ENCODE assay signal across 9 cellular contexts in genomic region chr6:43276180-43277082, GRCh38. TPM values are rescaled to one million over a fixed set of nuclear protein-coding genes. Genes with fewer than 3 reads are reported as not detected.
A peak's percentile ranks its signal among the peaks of the same experiment; 100 is the strongest.
DNase-seq lines count a peak whose midpoint lies in the region; ATAC-seq and TF ChIP-seq lines count a peak whose summit lies in the region.
"Had no signal": no experiment of that assay in that cellular context is flagged by ENCODE, and none has a peak within 500 bp of the region (broad histone marks: within the 10 kb centered on the region; RNA-seq: fewer than 3 reads in every experiment).

No MANE protein-coding gene starts in this region.

- H3K4me2 ChIP-seq in osteoblast (ENCODE audit: insufficient read depth, low read length): no peak overlapping the region

- H3K4me3 ChIP-seq in ectodermal cell (ENCODE audit: insufficient read depth, low read depth, low read length) (peak overlapping the region; percentile 39), osteoblast (ENCODE audit: insufficient read depth, low read length) (no peak overlapping the region)

- 34 to 37% methylated on average over 49 of the region's 49 CpGs for WGBS in ectodermal cell, 2 experiments

- peak overlapping the region; percentile 9 for H3K27ac Mint-ChIP-seq in T-helper 2 cell treated with Interferon-gamma antibody and Interleukin-4, amounts not matched to agents 5 μg/mL and 100 μg/mL, for 36 hours

- H4K20me1 ChIP-seq in osteoblast (ENCODE audit: insufficient read depth, low read length): no peaks in the 10 kb centered on the region

- no peak overlapping the region for H2AFZ ChIP-seq in osteoblast (ENCODE audit: low read length)

- H3K4me3 Mint-ChIP-seq in T-helper 2 cell treated with Interferon-gamma antibody and Interleukin-4, amounts not matched to agents 5 μg/mL and 100 μg/mL, for 36 hours: peak overlapping the region; percentile 66

- H3K27me3 ChIP-seq in ectodermal cell (ENCODE audit: control insufficient read depth, insufficient read depth, low read length, poor library complexity, severe bottlenecking) (peaks cover 33% of the 10 kb centered on the region), osteoblast (ENCODE audit: insufficient read depth, low read length) (peaks cover 19% of the 10 kb centered on the region)

- H3K36me3 ChIP-seq in ES-I3 (ENCODE audit: insufficient read depth, low read length) (no peaks in the 10 kb centered on the region), ectodermal cell (ENCODE audit: control insufficient read depth, insufficient read depth, low read length) (no peaks in the 10 kb centered on the region), osteoblast (ENCODE audit: insufficient read depth, low read length) (no peaks in the 10 kb centered on the region)

- H3K4me1 ChIP-seq in ES-I3 (ENCODE audit: insufficient read depth, low read length) (peaks cover 23% of the 10 kb centered on the region), ectodermal cell (ENCODE audit: control insufficient read depth, insufficient read depth, low read length) (peaks cover 30% of the 10 kb centered on the region), osteoblast (ENCODE audit: insufficient read depth, low read length) (peaks cover 17% of the 10 kb centered on the region)

- H3K9me3 Mint-ChIP-seq in T-helper 2 cell treated with Interferon-gamma antibody and Interleukin-4, amounts not matched to agents 5 μg/mL and 100 μg/mL, for 36 hours: no peaks in the 10 kb centered on the region

- no peak for DNase-seq in T-helper 2 cell treated with Interferon-gamma antibody and Interleukin-4, amounts not matched to agents 5 μg/mL and 100 μg/mL, for 36 hours (ENCODE audit: low spot score)
- peak; percentile 90 for DNase-seq in osteoblast (ENCODE audit: insufficient read length, low spot score, missing footprints)
- DNase-seq in SW 1271 (lab: John Stamatoyannopoulos, UW): no peak

- H3K27ac ChIP-seq in ectodermal cell (ENCODE audit: insufficient read depth, low read depth, low read length, poor library complexity, severe bottlenecking): no peak overlapping the region
- no peak overlapping the region for H3K27ac ChIP-seq in osteoblast (ENCODE audit: low read depth, low read length)

- no peaks in the 10 kb centered on the region for H3K79me2 ChIP-seq in osteoblast (ENCODE audit: insufficient read depth, low read length)

- H3K36me3 Mint-ChIP-seq in T-helper 2 cell treated with Interferon-gamma antibody and Interleukin-4, amounts not matched to agents 5 μg/mL and 100 μg/mL, for 36 hours (ENCODE audit: low read depth): no peaks in the 10 kb centered on the region

- H3K9me3 ChIP-seq in ES-I3 (ENCODE audit: control insufficient read depth, insufficient read depth, low read length) (no peaks in the 10 kb centered on the region), ectodermal cell (ENCODE audit: control insufficient read depth, low read length) (no peaks in the 10 kb centered on the region), osteoblast (ENCODE audit: low read depth, low read length) (no peaks in the 10 kb centered on the region)

- TF ChIP-seq CTCF in osteoblast (IDR thresholded peaks at IDR 0.05; ENCODE audit: extremely low read depth, low read depth, low read length): no peak

- ATAC-seq in GM21717 (IDR thresholded peaks at IDR 0.05; ENCODE audit: unreplicated experiment): no peak
- no peak for ATAC-seq in GM21825 (IDR thresholded peaks at IDR 0.05; ENCODE audit: unreplicated experiment)
- no peak for ATAC-seq in GM18858 (IDR thresholded peaks at IDR 0.05; ENCODE audit: unreplicated experiment)

- peaks cover 63% of the 10 kb centered on the region for H3K27me3 Mint-ChIP-seq in T-helper 2 cell treated with Interferon-gamma antibody and Interleukin-4, amounts not matched to agents 5 μg/mL and 100 μg/mL, for 36 hours (ENCODE audit: low read depth)

- H3K4me1 Mint-ChIP-seq in T-helper 2 cell treated with Interferon-gamma antibody and Interleukin-4, amounts not matched to agents 5 μg/mL and 100 μg/mL, for 36 hours (ENCODE audit: low read depth): peaks cover 13% of the 10 kb centered on the region

- peak overlapping the region; percentile 49; the same call in 1 of the 2 replicates for H3K9ac ChIP-seq in ES-I3 (ENCODE audit: low read depth, low read length)

RNA-seq across cellular contexts. Expression of gene SLC22A7, which starts 21.6 kb away (rescaled TPM):
- polyA plus RNA-seq in ectodermal cell (2013, experiment 1 of 4): not detected
- not detected for polyA plus RNA-seq in ectodermal cell (2013, experiment 2 of 4)
- not detected for polyA plus RNA-seq in ectodermal cell (2013, experiment 3 of 4)
- polyA plus RNA-seq in ectodermal cell (2013, experiment 4 of 4): not detected
- not detected in 2 replicates for total RNA-seq in osteoblast
- total RNA-seq: lower leg skin had no signal

RNA-seq across cellular contexts. Expression of gene CRIP3, which starts 32.2 kb away (rescaled TPM):
- polyA plus RNA-seq in ectodermal cell (2013, experiment 1 of 4): 23.1 TPM
- polyA plus RNA-seq in ectodermal cell (2013, experiment 2 of 4): 22.6 TPM
- 23.1 TPM for polyA plus RNA-seq in ectodermal cell (2013, experiment 3 of 4)
- 18.2 TPM for polyA plus RNA-seq in ectodermal cell (2013, experiment 4 of 4)
- 0.59 TPM in 1 of 2 replicates, not detected in the other for total RNA-seq in osteoblast

RNA-seq across cellular contexts. Expression of gene TTBK1, which starts 33.1 kb away (rescaled TPM):
- polyA plus RNA-seq in ectodermal cell (2013, experiment 1 of 4): 1.5 TPM
- polyA plus RNA-seq in ectodermal cell (2013, experiment 2 of 4): 2.3 TPM
- polyA plus RNA-seq in ectodermal cell (2013, experiment 3 of 4): 1.7 TPM
- polyA plus RNA-seq in ectodermal cell (2013, experiment 4 of 4): 1.7 TPM
- total RNA-seq in osteoblast: under 0.01 TPM in 1 of 2 replicates, not detected in the other

RNA-seq across cellular contexts. Expression of gene DNPH1, which starts 47.1 kb away (rescaled TPM):
- 76.0 TPM for polyA plus RNA-seq in ectodermal cell (2013, experiment 1 of 4)
- polyA plus RNA-seq in ectodermal cell (2013, experiment 2 of 4): 63.7 TPM
- polyA plus RNA-seq in ectodermal cell (2013, experiment 3 of 4): 77.6 TPM
- polyA plus RNA-seq in ectodermal cell (2013, experiment 4 of 4): 92.0 TPM
- total RNA-seq in osteoblast: 32.9 and 33.3 TPM in 2 replicates
